11 cellular contexts compared by ENCODE assay signal in the genomic region with DNA sequence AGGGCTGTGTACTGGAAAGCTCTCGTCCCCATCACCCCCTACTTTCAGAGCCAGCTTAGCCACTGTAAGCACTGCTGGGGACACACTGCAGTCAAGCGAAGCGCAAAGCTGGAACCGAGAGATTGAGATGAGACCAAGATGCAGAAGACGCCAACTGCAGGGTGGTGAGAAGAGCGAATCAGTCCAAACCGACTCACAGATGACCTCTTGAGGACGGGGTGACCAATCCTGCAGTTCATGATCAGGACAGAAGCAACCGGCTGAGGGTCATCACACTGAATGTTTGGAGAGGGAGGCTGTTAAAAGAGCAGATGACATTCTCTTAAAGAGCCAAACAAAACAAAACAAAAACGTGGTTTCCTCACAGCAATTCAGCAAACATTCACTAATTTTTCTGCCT. TPM values are rescaled to one million over a fixed set of nuclear protein-coding genes. Genes with fewer than 3 reads are reported as not detected.
DNase-seq lines count a peak whose midpoint lies in the region; ATAC-seq and TF ChIP-seq lines count a peak whose summit lies in the region.
"Had no signal": no experiment of that assay in that cellular context is flagged by ENCODE, and none has a peak within 500 bp of the region (broad histone marks: within the 10 kb centered on the region; RNA-seq: fewer than 3 reads in every experiment).

No MANE protein-coding gene starts in this region.

- TF ChIP-seq POLR2A in uterus (IDR thresholded peaks at IDR 0.05) = no peak

- in situ Hi-C loops in GM13976 (cut with MboI; ENCODE audit: low sequenced_read_pairs, unreplicated experiment) = no loop called here
- in situ Hi-C loops in brain microvascular endothelial cell (cut with HindIII; ENCODE audit: low pct_ligation_motif_present, low sequenced_read_pairs) = no loop called here

- peaks cover 0 to 1% of the 10 kb centered on the region in 2 donors for H3K4me1 ChIP-seq in uterus

- H3K4me1 Mint-ChIP-seq in effector memory CD8-positive, alpha-beta T cell (ENCODE audit: low read depth in 2 of 2) = peaks cover 0 to 6% of the 10 kb centered on the region in 2 donors

- TF ChIP-seq CTCF in GM13976 (IDR thresholded peaks at IDR 0.05; ENCODE audit: borderline replicate concordance, control extremely low read depth, extremely low read depth, insufficient read depth, missing control alignments) (peak; percentile 63), brain microvascular endothelial cell (IDR thresholded peaks at IDR 0.05; ENCODE audit: low read depth, low read length, missing control alignments) (no peak), uterus (IDR thresholded peaks at IDR 0.05) (no peak)

- H3K27ac Mint-ChIP-seq in effector memory CD8-positive, alpha-beta T cell = no peak overlapping the region

- no peak overlapping the region for H3K4me3 ChIP-seq in brain microvascular endothelial cell (ENCODE audit: low read depth, low read length)
- no peak overlapping the region for H3K4me3 ChIP-seq in uterus

- H3K9me3 ChIP-seq in uterus = no peaks in the 10 kb centered on the region

- no peaks in the 10 kb centered on the region for H3K27me3 Mint-ChIP-seq in effector memory CD8-positive, alpha-beta T cell

- peak; percentile 73 for ATAC-seq in HG03066 (IDR thresholded peaks at IDR 0.05; ENCODE audit: low read depth, unreplicated experiment)
- peak; percentile 73 for ATAC-seq in sciatic nerve
- ATAC-seq in effector memory CD8-positive, alpha-beta T cell (replicated peaks) = no peak

- peaks cover 10% of the 10 kb centered on the region for H3K36me3 Mint-ChIP-seq in effector memory CD8-positive, alpha-beta T cell (ENCODE audit: insufficient read depth)

- H3K27me3 ChIP-seq in brain microvascular endothelial cell (replicated peaks) (no peaks in the 10 kb centered on the region), uterus (no peaks in the 10 kb centered on the region)

- H3K4me3 Mint-ChIP-seq in effector memory CD8-positive, alpha-beta T cell = no peak overlapping the region

- H3K27ac ChIP-seq in brain microvascular endothelial cell (no peak overlapping the region), uterus (no peak overlapping the region)

- intact Hi-C loops in sciatic nerve (cut with DNase I) = no loop called here
- intact Hi-C loops in uterus (cut with DNase I; ENCODE audit: low total_unique reads) = no loop called here

- DNase-seq in GM13976 (ENCODE audit: low spot score) (peak; percentile 82), brain microvascular endothelial cell (peak; percentile 24), sciatic nerve (ENCODE audit: low spot score) (no peak), uterus (no peak), NCI-H69 (lab: John Stamatoyannopoulos, UW) (no peak), superior temporal gyrus (ENCODE audit: extremely low spot score) (no peak)
- DNase-seq in effector memory CD8-positive, alpha-beta T cell = no peak
- DNase-seq: activated T-cell treated with anti-CD3 and anti-CD28 coated beads, Interleukin-2, amount 50 U/mL, for 48 hours; effector CD8-positive, alpha-beta T cell; GF-D8 had no signal

- H3K36me3 ChIP-seq in brain microvascular endothelial cell (replicated peaks) (no peaks in the 10 kb centered on the region), uterus (no peaks in the 10 kb centered on the region)

- H3K9me3 Mint-ChIP-seq in effector memory CD8-positive, alpha-beta T cell = no peaks in the 10 kb centered on the region

RNA-seq across cellular contexts. Expression of gene HASPIN, which starts 8.5 kb away (rescaled TPM):
- total RNA-seq in sciatic nerve (0.36 TPM), uterus (1 to 10 TPM in 1 of 4 donors, not detected in 3; 2.0 TPM)

RNA-seq across cellular contexts. Expression of gene P2RX5, which starts 36.2 kb away (rescaled TPM):
- total RNA-seq in sciatic nerve (1.8 TPM), uterus (1 to 10 TPM in 2 of 4 donors, under 1 TPM in 2; 0.51 to 8.2 (median 1.1) TPM)

Comparison
In these comparisons a context has a peak if more than half of its experiments do, and no peak if none do; other contexts are left out.
1. DNase-seq: peak in GM13976 (single experiment) and brain microvascular endothelial cell (single experiment); none in sciatic nerve (single experiment), uterus (0 of 2), NCI-H69 (single experiment), effector memory CD8-positive, alpha-beta T cell (0 of 3) and superior temporal gyrus (single experiment).